1 cellular context compared by ENCODE assay signal in genomic region chr1:86975993-86976392, GRCh38.
TF ChIP-seq lines count a peak whose summit lies in the region.

No MANE protein-coding gene starts in this region.

TF ChIP-seq in GM23338, 12 proteins besides CTCF, POLR2A, EP300 and RAD21:
- TF ChIP-seq ZNF462 (CRISPR knock-in tag; IDR thresholded peaks at IDR 0.05) (no peak), POLR2AphosphoS5 (IDR thresholded peaks at IDR 0.05; ENCODE audit: low read depth) (no peak)
